In genomic region chr3:14725015-14725431, GRCh38 we compare ENCODE assay signal across 17 cellular contexts. TPM values are rescaled to one million over a fixed set of nuclear protein-coding genes. Genes with fewer than 3 reads are reported as not detected.
DNase-seq lines count a peak whose midpoint lies in the region; ATAC-seq and TF ChIP-seq lines count a peak whose summit lies in the region.
"Had no signal": no experiment of that assay in that cellular context is flagged by ENCODE, and none has a peak within 500 bp of the region (broad histone marks: within the 10 kb centered on the region; RNA-seq: fewer than 3 reads in every experiment).

No MANE protein-coding gene starts in this region.

- no peak overlapping the region for H3K4me3 ChIP-seq in AG04449 (ENCODE audit: low read depth, low read length)
- H3K4me3 ChIP-seq: tibial artery had no signal

- no peak for TF ChIP-seq CTCF in AG04449 (IDR thresholded peaks at IDR 0.05; ENCODE audit: insufficient read depth, low read length, missing control alignments)
- TF ChIP-seq CTCF in nephron progenitor cell (IDR thresholded peaks at IDR 0.05) = no peak

- peaks cover 12% of the 10 kb centered on the region for H3K27me3 Mint-ChIP-seq in nephron progenitor cell (ENCODE audit: low read depth, poor library complexity)
- H3K27me3 Mint-ChIP-seq: activated naive CD4-positive, alpha-beta T cell treated with anti-CD3 and anti-CD28 coated beads, Interleukin-2, amount 50 U/mL, for 24 hours; B cell had no signal

- H3K4me3 Mint-ChIP-seq in nephron progenitor cell = peak overlapping the region; percentile 53
- H3K4me3 Mint-ChIP-seq: activated naive CD4-positive, alpha-beta T cell treated with anti-CD3 and anti-CD28 coated beads, Interleukin-2, amount 50 U/mL, for 24 hours; B cell had no signal

- peak overlapping the region; percentile 96 for H3K27ac Mint-ChIP-seq in nephron progenitor cell
- no peak overlapping the region for H3K27ac Mint-ChIP-seq in activated naive CD4-positive, alpha-beta T cell treated with anti-CD3 and anti-CD28 coated beads, Interleukin-2, amount 50 U/mL, for 72 hours
- H3K27ac Mint-ChIP-seq: activated naive CD4-positive, alpha-beta T cell treated with anti-CD3 and anti-CD28 coated beads, Interleukin-2, amount 50 U/mL, for 24 hours; B cell had no signal

- no peaks in the 10 kb centered on the region for H3K36me3 Mint-ChIP-seq in nephron progenitor cell (ENCODE audit: low read depth)
- H3K36me3 Mint-ChIP-seq in activated naive CD4-positive, alpha-beta T cell treated with anti-CD3 and anti-CD28 coated beads, Interleukin-2, amount 50 U/mL, for 72 hours = no peaks in the 10 kb centered on the region

- ATAC-seq in GM21423 (IDR thresholded peaks at IDR 0.05; ENCODE audit: unreplicated experiment) = no peak
- ATAC-seq in HG02870 (IDR thresholded peaks at IDR 0.05; ENCODE audit: unreplicated experiment) = no peak
- no peak for ATAC-seq in activated naive CD4-positive, alpha-beta T cell treated with anti-CD3 and anti-CD28 coated beads, Interleukin-2, amount 50 U/mL, for 72 hours

- H3K9me3 Mint-ChIP-seq in nephron progenitor cell = no peaks in the 10 kb centered on the region
- no peaks in the 10 kb centered on the region for H3K9me3 Mint-ChIP-seq in activated naive CD4-positive, alpha-beta T cell treated with anti-CD3 and anti-CD28 coated beads, Interleukin-2, amount 50 U/mL, for 72 hours
- H3K9me3 Mint-ChIP-seq: activated naive CD4-positive, alpha-beta T cell treated with anti-CD3 and anti-CD28 coated beads, Interleukin-2, amount 50 U/mL, for 24 hours had no signal

- CTCF ChIA-PET in AG04449 (lab: Yijun Ruan, JAX) = no interaction called here

- POLR2A ChIA-PET in AG04449 (lab: Yijun Ruan, JAX) = interaction anchor here (1.0 kb wide), 1 partner anchor 16 kb away, joined by 3 read pairs; no protein-coding TSS in a partner anchor

- peaks cover 45% of the 10 kb centered on the region for H3K4me1 Mint-ChIP-seq in nephron progenitor cell
- H3K4me1 Mint-ChIP-seq: activated naive CD4-positive, alpha-beta T cell treated with anti-CD3 and anti-CD28 coated beads, Interleukin-2, amount 50 U/mL, for 24 hours had no signal

- peak; percentile 12 for DNase-seq in AG04449 (ENCODE audit: low read depth, low spot score)
- peak; percentile 12 for DNase-seq in M059J (ENCODE audit: low read depth)
- peak; percentile 35 for DNase-seq in fibroblast of the conjunctiva (ENCODE audit: low read depth)
- DNase-seq in nephron progenitor cell = no peak
- DNase-seq in DMS 273 (lab: John Stamatoyannopoulos, UW; ENCODE audit: unreplicated experiment) = no peak
- DNase-seq in activated naive CD4-positive, alpha-beta T cell treated with anti-CD3 and anti-CD28 coated beads, Interleukin-2, amount 50 U/mL, for 72 hours (ENCODE audit: low spot score in 2 of 2) = no peak
- DNase-seq: activated CD4-positive, alpha-beta T cell treated with anti-CD3 and anti-CD28 coated beads, Interleukin-2, amount 50 U/mL, for 1 hour; effector memory CD4-positive, alpha-beta T cell; NCI-H1092; NCI-H748 treated with DMSO at 0.1 percent for 48 hours; nucleus accumbens had no signal

RNA-seq across cellular contexts. Expression of gene C3orf20, which starts 50.1 kb away (rescaled TPM):
- total RNA-seq in M059J (2014; rRNA removed; shearing (Covaris generic)) = not detected in 2 replicates
- under 1 TPM in 1 of 2 donors, not detected in 1; 0.56 TPM for total RNA-seq in activated naive CD4-positive, alpha-beta T cell treated with anti-CD3 and anti-CD28 coated beads, Interleukin-2, amount 50 U/mL, for 72 hours
- total RNA-seq: G401 had no signal

Comparison
In these comparisons a context has a peak if more than half of its experiments do, and no peak if none do; other contexts are left out.
1. DNase-seq: peak in AG04449 (single experiment), M059J (single experiment) and fibroblast of the conjunctiva (single experiment); none in nephron progenitor cell (single experiment), DMS 273 (single experiment) and activated naive CD4-positive, alpha-beta T cell treated with anti-CD3 and anti-CD28 coated beads, Interleukin-2, amount 50 U/mL, for 72 hours (0 of 2).